Comparison of ENCODE assay signal across 22 cellular contexts in genomic region chr3:134711284-134711683, GRCh38.
DNase-seq lines count a peak whose midpoint lies in the region; ATAC-seq and TF ChIP-seq lines count a peak whose summit lies in the region.
"Had no signal": no experiment of that assay in that cellular context is flagged by ENCODE, and none has a peak within 500 bp of the region (broad histone marks: within the 10 kb centered on the region; RNA-seq: fewer than 3 reads in every experiment).

No MANE protein-coding gene starts in this region.

- no peak overlapping the region for H2AFZ ChIP-seq in ACC112 (ENCODE audit: low read length, unreplicated experiment)

- no peak for TF ChIP-seq CTCF in fibroblast of mammary gland (conservative IDR thresholded peaks at IDR 0.05; ENCODE audit: control insufficient read depth, insufficient read depth, low read depth, low read length)

- in situ Hi-C loops in SK-MEL-5 (cut with HindIII; ENCODE audit: low pct_unique_long_range_greater_than_20kb, low sequenced_read_pairs) = no loop called here

- no peaks in the 10 kb centered on the region for H3K36me3 ChIP-seq in ACC112 (ENCODE audit: insufficient read depth, low read length)
- H3K36me3 ChIP-seq: prostate gland had no signal

- H3K4me3 ChIP-seq in ACC112 (ENCODE audit: low read depth, low read length) (peak overlapping the region; percentile 7; the same call in 1 of the 2 replicates), fibroblast of mammary gland (ENCODE audit: control insufficient read depth, low read depth, low read length) (no peak overlapping the region)
- H3K4me3 ChIP-seq: prostate gland had no signal

- H3K27me3 ChIP-seq in ACC112 (ENCODE audit: insufficient read depth, low read length) = no peaks in the 10 kb centered on the region

- peaks cover 46% of the 10 kb centered on the region for H3K4me1 ChIP-seq in ACC112 (ENCODE audit: control insufficient read depth, insufficient read depth, low read length, unreplicated experiment)
- H3K4me1 ChIP-seq: prostate gland had no signal

- peak overlapping the region; percentile 58 for H3K27ac ChIP-seq in ACC112 (ENCODE audit: low read depth, low read length)
- H3K27ac ChIP-seq: HL-60, prostate gland had no signal

- peak; percentile 21 for DNase-seq in H4 (ENCODE audit: low spot score)
- DNase-seq in SK-MEL-5 (ENCODE audit: low read depth, low spot score) = peak; percentile 25
- DNase-seq in fibroblast of mammary gland (ENCODE audit: low read depth) = peak; percentile 54
- no peak for DNase-seq in DMS 273 treated with DMSO at 0.1 percent for 48 hours (lab: John Stamatoyannopoulos, UW)
- DNase-seq in NCI-H1092 (lab: John Stamatoyannopoulos, UW) = no peak
- DNase-seq: activated naive CD4-positive, alpha-beta T cell treated with anti-CD3 and anti-CD28 coated beads, Interleukin-2, amount 10 ng/mL, durations not matched to agents 7 days and 5 days; activated T-cell treated with anti-CD3 and anti-CD28 coated beads, Interleukin-2, amount 50 U/mL, for 48 hours; aorta; CD4-positive, alpha-beta memory T cell; DMS153; effector CD4-positive, alpha-beta T cell; kidney; NCI-H146; NCI-H526 treated with DMSO at 0.1 percent for 48 hours; stimulated activated CD4-positive, alpha-beta T cell treated with anti-CD3 and anti-CD28 coated beads, Interleukin-1b, Interleukin-23, amount 100 ng/mL, for 48 hours had no signal

- ATAC-seq in HG03432 (IDR thresholded peaks at IDR 0.05; ENCODE audit: unreplicated experiment) (no peak), HG02798 (IDR thresholded peaks at IDR 0.05; ENCODE audit: poor library complexity, unreplicated experiment) (no peak)
- ATAC-seq: esophagus mucosa; stimulated activated memory B cell treated with anti-CD40 and anti-IgM and Interleukin-4, amounts not matched to agents 10 μg/mL and 1 μg/mL and 100 μg/mL, for 72 hours had no signal

- no peaks in the 10 kb centered on the region for H3K79me2 ChIP-seq in ACC112 (ENCODE audit: control insufficient read depth, insufficient read depth, low read length, unreplicated experiment)

Comparison
In these comparisons a context has a peak if more than half of its experiments do, and no peak if none do; other contexts are left out.
1. DNase-seq: peak in H4 (single experiment), SK-MEL-5 (single experiment) and fibroblast of mammary gland (single experiment); none in DMS 273 treated with DMSO at 0.1 percent for 48 hours (single experiment) and NCI-H1092 (single experiment).